30 cellular contexts compared by ENCODE assay signal in the genomic region with DNA sequence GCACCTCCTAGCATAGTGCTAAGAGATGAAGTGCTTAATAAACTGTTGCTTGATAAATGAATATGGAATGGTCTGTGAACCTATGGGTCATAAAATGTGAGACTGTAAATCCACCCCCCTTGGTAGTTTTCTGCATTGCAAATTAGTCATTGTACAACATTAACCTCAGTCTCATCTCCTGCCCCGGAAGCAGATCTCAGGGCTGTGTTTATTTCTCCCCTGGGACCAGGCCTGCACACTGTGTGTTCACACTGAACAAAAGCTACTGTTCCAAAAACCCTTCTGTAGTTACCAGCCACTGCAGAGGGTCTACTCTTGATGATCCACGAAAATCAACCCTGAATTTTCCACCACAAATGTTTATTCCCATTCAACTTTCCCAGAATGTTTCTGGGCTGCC. TPM values are rescaled to one million over a fixed set of nuclear protein-coding genes. Genes with fewer than 3 reads are reported as not detected.
DNase-seq lines count a peak whose midpoint lies in the region; FAIRE-seq and TF ChIP-seq lines count a peak whose summit lies in the region.
"Had no signal": no experiment of that assay in that cellular context is flagged by ENCODE, and none has a peak within 500 bp of the region (broad histone marks: within the 10 kb centered on the region; RNA-seq: fewer than 3 reads in every experiment).

No MANE protein-coding gene starts in this region.

- H3K9me3 Mint-ChIP-seq in neural crest cell (no peaks in the 10 kb centered on the region), endothelial cell (ENCODE audit: unreplicated experiment) (no peaks in the 10 kb centered on the region)
- H3K9me3 Mint-ChIP-seq: activated CD4-positive, alpha-beta T cell treated with anti-CD3 and anti-CD28 coated beads, Interleukin-2, amount 10 ng/mL, durations not matched to agents 24 days and 14 days; activated naive CD4-positive, alpha-beta T cell treated with anti-CD3 and anti-CD28 coated beads, Interleukin-2, amount 10 ng/mL, durations not matched to agents 7 days and 5 days; activated T-cell treated with anti-CD3 and anti-CD28 coated beads, Interleukin-2, amount 50 U/mL, for 72 hours; stimulated activated naive CD8-positive, alpha-beta T cell treated with anti-CD3 and anti-CD28 coated beads, Interleukin-15, amount 100 ng/mL, for 72 hours had no signal

- H3K27ac ChIP-seq in DOHH2 (ENCODE audit: low read depth, low read length) = no peak overlapping the region
- H3K27ac ChIP-seq in SJCRH30 = no peak overlapping the region
- H3K27ac ChIP-seq: breast epithelium, esophagus muscularis mucosa, gastrocnemius medialis, left lung, parathyroid adenoma, thyroid gland had no signal

- H3K4me3 Mint-ChIP-seq in neural crest cell (peak overlapping the region; percentile 63), endothelial cell (ENCODE audit: unreplicated experiment) (no peak overlapping the region)
- H3K4me3 Mint-ChIP-seq: activated CD4-positive, alpha-beta T cell treated with anti-CD3 and anti-CD28 coated beads, Interleukin-2, amount 10 ng/mL, durations not matched to agents 24 days and 14 days; activated naive CD4-positive, alpha-beta T cell treated with anti-CD3 and anti-CD28 coated beads, Interleukin-2, amount 10 ng/mL, durations not matched to agents 7 days and 5 days; activated T-cell treated with anti-CD3 and anti-CD28 coated beads, Interleukin-2, amount 50 U/mL, for 72 hours; naive thymus-derived CD4-positive, alpha-beta T cell; stimulated activated naive CD8-positive, alpha-beta T cell treated with anti-CD3 and anti-CD28 coated beads, Interleukin-15, amount 100 ng/mL, for 72 hours; T-helper 17 cell had no signal

- no peaks in the 10 kb centered on the region for H3K36me3 Mint-ChIP-seq in neural crest cell (ENCODE audit: low read depth)
- H3K36me3 Mint-ChIP-seq in endothelial cell (ENCODE audit: low read depth, unreplicated experiment) = peaks cover under 1% of the 10 kb centered on the region
- H3K36me3 Mint-ChIP-seq: activated naive CD4-positive, alpha-beta T cell treated with anti-CD3 and anti-CD28 coated beads, Interleukin-2, amount 10 ng/mL, durations not matched to agents 7 days and 5 days; CD4-positive, CD25-positive, alpha-beta regulatory T cell; naive thymus-derived CD4-positive, alpha-beta T cell had no signal

- H3K27ac Mint-ChIP-seq in neural crest cell (ENCODE audit: unreplicated experiment) (no peak overlapping the region), endothelial cell (ENCODE audit: unreplicated experiment) (no peak overlapping the region)
- H3K27ac Mint-ChIP-seq: activated CD4-positive, alpha-beta T cell treated with anti-CD3 and anti-CD28 coated beads, Interleukin-2, amount 10 ng/mL, durations not matched to agents 24 days and 14 days; activated naive CD4-positive, alpha-beta T cell treated with anti-CD3 and anti-CD28 coated beads, Interleukin-2, amount 10 ng/mL, durations not matched to agents 7 days and 5 days; activated T-cell treated with anti-CD3 and anti-CD28 coated beads, Interleukin-2, amount 50 U/mL, for 72 hours; CD4-positive, CD25-positive, alpha-beta regulatory T cell; naive thymus-derived CD4-positive, alpha-beta T cell; stimulated activated naive CD8-positive, alpha-beta T cell treated with anti-CD3 and anti-CD28 coated beads, Interleukin-15, amount 100 ng/mL, for 72 hours; T-helper 17 cell had no signal

- H3K27me3 ChIP-seq in DOHH2 (ENCODE audit: control insufficient read depth, low read length) (peaks cover 6% of the 10 kb centered on the region), SJCRH30 (peaks cover 10% of the 10 kb centered on the region)
- H3K27me3 ChIP-seq: breast epithelium, thyroid gland had no signal

- H3K4me3 ChIP-seq in DOHH2 (ENCODE audit: low read length) (no peak overlapping the region), SJCRH30 (no peak overlapping the region)
- H3K4me3 ChIP-seq: breast epithelium, esophagus muscularis mucosa, gastrocnemius medialis, left lung, thyroid gland had no signal

- H3K4me2 ChIP-seq in DOHH2 (ENCODE audit: low read length) = 0 out of 2 replicates have a peak overlapping the region, but pooled peaks have one; percentile 11

- no peaks in the 10 kb centered on the region for H3K9me2 ChIP-seq in DOHH2 (replicated peaks; ENCODE audit: control insufficient read depth, low read length)

- peaks cover 29% of the 10 kb centered on the region for H3K27me3 Mint-ChIP-seq in neural crest cell (ENCODE audit: low read depth)
- H3K27me3 Mint-ChIP-seq in endothelial cell (ENCODE audit: unreplicated experiment) = peaks cover 6% of the 10 kb centered on the region

- DNase-seq in LHCN-M2 (ENCODE audit: low read depth) (peak; percentile 77), SJCRH30 (peak; percentile 19 to 51), neural crest cell (ENCODE audit: low read depth, low spot score) (no peak), RCC 7860 (ENCODE audit: low spot score) (no peak), endothelial cell (ENCODE audit: low spot score) (no peak), NOMO-1 treated with DMSO at 0.1 percent for 48 hours (lab: John Stamatoyannopoulos, UW; ENCODE audit: unreplicated experiment) (no peak), NCI-H1694 (lab: John Stamatoyannopoulos, UW) (no peak)
- DNase-seq: activated CD4-positive, alpha-beta T cell treated with anti-CD3 and anti-CD28 coated beads, Interleukin-2, amount 10 ng/mL, durations not matched to agents 24 days and 14 days; activated naive CD4-positive, alpha-beta T cell treated with anti-CD3 and anti-CD28 coated beads, Interleukin-2, amount 10 ng/mL, durations not matched to agents 7 days and 5 days; activated T-cell treated with anti-CD3 and anti-CD28 coated beads, Interleukin-2, amount 50 U/mL, for 72 hours; amniotic stem cell; CD4-positive, CD25-positive, alpha-beta regulatory T cell; effector memory CD4-positive, alpha-beta T cell; gastrocnemius medialis; hypothalamus; Karpas-422; left lung; naive thymus-derived CD4-positive, alpha-beta T cell; NCI-H1048; NCI-H2029; NCI-H446; stimulated activated naive CD8-positive, alpha-beta T cell treated with anti-CD3 and anti-CD28 coated beads, Interleukin-15, amount 100 ng/mL, for 72 hours; T-helper 17 cell; thyroid gland had no signal

- H3F3A ChIP-seq in DOHH2 (ENCODE audit: control insufficient read depth, insufficient read depth) = no peaks in the 10 kb centered on the region

- H3K4me1 ChIP-seq in DOHH2 (ENCODE audit: control insufficient read depth, low read length) (peaks cover 21% of the 10 kb centered on the region), SJCRH30 (no peaks in the 10 kb centered on the region)
- H3K4me1 ChIP-seq: breast epithelium, gastrocnemius medialis, parathyroid adenoma had no signal

- H3K4me1 Mint-ChIP-seq in neural crest cell = peaks cover 14% of the 10 kb centered on the region
- H3K4me1 Mint-ChIP-seq in endothelial cell (ENCODE audit: unreplicated experiment) = peaks cover under 1% of the 10 kb centered on the region

- H4K20me1 ChIP-seq in DOHH2 (ENCODE audit: control insufficient read depth, insufficient read depth, low read depth, low read length) = no peaks in the 10 kb centered on the region

- TF ChIP-seq CTCF in DOHH2 (IDR thresholded peaks at IDR 0.05; ENCODE audit: low read depth, low read length, poor library complexity, severe bottlenecking) (no peak), neural crest cell (conservative IDR thresholded peaks at IDR 0.05) (no peak), endothelial cell (IDR thresholded peaks at IDR 0.05; ENCODE audit: unreplicated experiment) (no peak)

- H3K9me3 ChIP-seq in DOHH2 (ENCODE audit: control insufficient read depth, insufficient read depth, low read length) = no peaks in the 10 kb centered on the region
- H3K9me3 ChIP-seq in SJCRH30 (replicated peaks) = no peaks in the 10 kb centered on the region
- H3K9me3 ChIP-seq: breast epithelium, esophagus muscularis mucosa, gastrocnemius medialis, left lung, thyroid gland had no signal

- H3K36me3 ChIP-seq in DOHH2 (ENCODE audit: control insufficient read depth, low read length) (no peaks in the 10 kb centered on the region), SJCRH30 (no peaks in the 10 kb centered on the region)
- H3K36me3 ChIP-seq: breast epithelium, esophagus muscularis mucosa, gastrocnemius medialis, left lung, thyroid gland had no signal

- FAIRE-seq in RCC 7860 (lab: Jason Lieb, UNC) = no peak
- FAIRE-seq: colon, H54 had no signal

- no peaks in the 10 kb centered on the region for H3K79me2 ChIP-seq in DOHH2 (ENCODE audit: control insufficient read depth, low read length)
- H3K79me2 ChIP-seq: parathyroid adenoma had no signal

RNA-seq across cellular contexts. Expression of gene MYO1D, which starts 4.1 kb away (rescaled TPM):
- total RNA-seq in LHCN-M2 (2014; rRNA removed) (26.2 and 35.1 TPM in 2 replicates), neural crest cell (9.1 and 11.9 TPM in 2 replicates), endothelial cell (ENCODE audit: unreplicated experiment) (26.4 TPM)
- polyA plus RNA-seq in LHCN-M2 (2012) = 24.0 TPM
- 2.3 and 3.7 TPM in 2 replicates for total RNA-seq in SJCRH30 (2014; rRNA removed; shearing (Covaris generic))

RNA-seq across cellular contexts. Expression of gene TMEM98, which starts 46.9 kb away (rescaled TPM):
- total RNA-seq in LHCN-M2 (2014; rRNA removed) (208 and 214 TPM in 2 replicates), neural crest cell (124 and 133 TPM in 2 replicates), endothelial cell (ENCODE audit: unreplicated experiment) (84.2 TPM)
- 139 TPM for polyA plus RNA-seq in LHCN-M2 (2012)
- 68.6 and 71.8 TPM in 2 replicates for total RNA-seq in SJCRH30 (2014; rRNA removed; shearing (Covaris generic))
- total RNA-seq: CD4-positive, CD25-positive, alpha-beta regulatory T cell; T-helper 17 cell had no signal
- polyA plus RNA-seq: CD4-positive, CD25-positive, alpha-beta regulatory T cell; naive thymus-derived CD4-positive, alpha-beta T cell had no signal

Comparison
In these comparisons a context has a peak if more than half of its experiments do, and no peak if none do; other contexts are left out.
1. DNase-seq: peak in LHCN-M2 (single experiment) and SJCRH30 (2 of 2); none in neural crest cell (single experiment), RCC 7860 (single experiment), endothelial cell (single experiment), NOMO-1 treated with DMSO at 0.1 percent for 48 hours (single experiment) and NCI-H1694 (single experiment).